Comparison of ENCODE assay signal across 1 cellular context in the genomic region with DNA sequence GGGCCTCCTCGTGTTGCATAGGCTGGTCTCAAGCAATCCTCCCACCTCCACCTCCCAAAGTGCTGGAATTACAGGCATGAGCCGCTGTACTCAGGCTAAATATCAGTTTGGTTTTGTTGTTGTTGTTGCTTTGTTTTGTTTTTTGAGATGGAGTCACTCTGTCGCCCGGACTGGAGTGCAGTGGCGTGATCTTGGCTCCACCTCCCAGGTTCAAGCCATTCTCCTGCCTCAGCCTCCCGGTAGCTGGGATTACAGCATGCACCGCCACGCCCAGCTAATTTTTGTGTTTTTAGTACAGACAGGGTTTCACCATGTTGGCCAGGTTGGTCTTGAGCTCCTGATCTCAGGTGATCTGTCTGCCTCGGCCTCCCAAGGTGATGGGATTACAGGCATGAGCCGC.
TF ChIP-seq lines count a peak whose summit lies in the region.

No MANE protein-coding gene starts in this region.

TF ChIP-seq in K562, 482 proteins besides CTCF, POLR2A, EP300 and RAD21:
- peak; percentile 76; the same call in 1 of the 2 replicates for TF ChIP-seq SREBF1 (IDR thresholded peaks at IDR 0.05; ENCODE audit: borderline replicate concordance, low read depth, low read length)
